Comparison of ENCODE assay signal across 22 cellular contexts in genomic region chr19:45494261-45494916, GRCh38. TPM values are rescaled to one million over a fixed set of nuclear protein-coding genes. Genes with fewer than 3 reads are reported as not detected.
"Had no signal": no experiment of that assay in that cellular context is flagged by ENCODE, and none has a peak within 500 bp of the region (broad histone marks: within the 10 kb centered on the region; RNA-seq: fewer than 3 reads in every experiment).

No MANE protein-coding gene starts in this region.

- H3K27ac Mint-ChIP-seq: activated CD4-positive, alpha-beta T cell treated with anti-CD3 and anti-CD28 coated beads, Interleukin-2, amount 10 ng/mL, durations not matched to agents 7 days and 5 days; activated CD8-positive, alpha-beta memory T cell treated with anti-CD3 and anti-CD28 coated beads, Interleukin-2, amount 10 ng/mL, durations not matched to agents 7 days and 5 days; activated CD8-positive, alpha-beta T cell treated with anti-CD3 and anti-CD28 coated beads for 36 hours; activated naive CD4-positive, alpha-beta T cell treated with anti-CD3 and anti-CD28 coated beads, Interleukin-2, amount 50 U/mL, for 72 hours; T-helper 1 cell treated with Interleukin-12 subunit alpha and Interleukin-12 subunit beta and Interleukin-4 antibody, amounts not matched to agents 30 μg/mL and 1 μg/mL, for 36 hours had no signal

- FAIRE-seq: endothelial cell of umbilical vein had no signal

- H3K4me1 ChIP-seq: prostate gland had no signal

- H3K36me3 ChIP-seq: left lung, prostate gland, upper lobe of right lung had no signal

- H3K9me3 Mint-ChIP-seq: activated CD4-positive, alpha-beta T cell treated with anti-CD3 and anti-CD28 coated beads, Interleukin-2, amount 10 ng/mL, durations not matched to agents 7 days and 5 days; activated CD8-positive, alpha-beta T cell treated with anti-CD3 and anti-CD28 coated beads for 36 hours; activated naive CD4-positive, alpha-beta T cell treated with anti-CD3 and anti-CD28 coated beads, Interleukin-2, amount 50 U/mL, for 72 hours; T-helper 1 cell treated with Interleukin-12 subunit alpha and Interleukin-12 subunit beta and Interleukin-4 antibody, amounts not matched to agents 30 μg/mL and 1 μg/mL, for 36 hours had no signal

- DNase-seq: activated CD4-positive, alpha-beta T cell treated with anti-CD3 and anti-CD28 coated beads, Interleukin-2, amount 10 ng/mL, durations not matched to agents 7 days and 5 days; activated CD8-positive, alpha-beta memory T cell treated with anti-CD3 and anti-CD28 coated beads, Interleukin-2, amount 10 ng/mL, durations not matched to agents 7 days and 5 days; activated gamma-delta T cell; activated T-cell treated with anti-CD3 and anti-CD28 coated beads for 4 hours; aorta; central memory CD4-positive, alpha-beta T cell; dermis blood vessel endothelial cell; effector CD8-positive, alpha-beta T cell; foreskin melanocyte; hippocampal formation; left lung; midbrain; stimulated activated CD4-positive, alpha-beta T cell treated with anti-CD3 and anti-CD28 coated beads, Interleukin-2, amount 100 ng/mL, for 48 hours; T1000; upper lobe of right lung had no signal

- H3K4me3 ChIP-seq: upper lobe of right lung had no signal

- H3K27ac ChIP-seq: left lung, prostate gland, upper lobe of right lung had no signal

- ATAC-seq: activated CD8-positive, alpha-beta memory T cell treated with anti-CD3 and anti-CD28 coated beads, Interleukin-2, amount 10 ng/mL, durations not matched to agents 7 days and 5 days; activated CD8-positive, alpha-beta T cell treated with anti-CD3 and anti-CD28 coated beads for 36 hours; activated naive CD4-positive, alpha-beta T cell treated with anti-CD3 and anti-CD28 coated beads, Interleukin-2, amount 50 U/mL, for 72 hours; esophagus mucosa; left lung; upper lobe of right lung had no signal

- H3K36me3 Mint-ChIP-seq: activated CD8-positive, alpha-beta memory T cell treated with anti-CD3 and anti-CD28 coated beads, Interleukin-2, amount 10 ng/mL, durations not matched to agents 7 days and 5 days; activated naive CD4-positive, alpha-beta T cell treated with anti-CD3 and anti-CD28 coated beads, Interleukin-2, amount 50 U/mL, for 72 hours had no signal

- H3K9me3 ChIP-seq: left lung, prostate gland, upper lobe of right lung had no signal

RNA-seq across cellular contexts. Expression of gene PPM1N, which starts 3.9 kb away (rescaled TPM):
- total RNA-seq: lung microvascular endothelial cell had no signal
